In the genomic region with DNA sequence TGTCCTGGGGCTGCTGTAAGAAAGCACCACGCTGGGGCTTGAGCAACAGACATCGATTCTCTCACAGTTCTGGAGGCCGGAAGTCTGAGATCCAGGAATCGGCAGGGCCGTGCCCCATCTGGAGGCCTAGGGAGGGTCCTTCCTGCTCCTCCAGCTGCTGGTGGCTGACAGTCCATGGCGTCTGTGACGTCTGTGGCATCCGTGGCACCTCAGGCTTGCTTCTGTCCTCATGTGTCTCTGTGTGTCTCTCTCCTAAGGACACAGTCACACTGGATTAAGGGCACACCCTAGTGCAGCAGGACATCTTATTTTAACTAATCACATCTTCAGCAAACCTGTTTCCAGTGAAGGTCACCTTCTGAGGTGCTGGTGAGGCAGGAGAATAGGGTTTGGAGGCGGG, we compare ENCODE assay signal across 14 cellular contexts. TPM values are rescaled to one million over a fixed set of nuclear protein-coding genes. Genes with fewer than 3 reads are reported as not detected.
A peak's percentile ranks its signal among the peaks of the same experiment; 100 is the strongest.
DNase-seq lines count a peak whose midpoint lies in the region; ATAC-seq and TF ChIP-seq lines count a peak whose summit lies in the region.
"Had no signal": no experiment of that assay in that cellular context is flagged by ENCODE, and none has a peak within 500 bp of the region (broad histone marks: within the 10 kb centered on the region; RNA-seq: fewer than 3 reads in every experiment).

No MANE protein-coding gene starts in this region.

- no peak overlapping the region for H3K27ac ChIP-seq in left ventricle myocardium inferior (replicated peaks)
- H3K27ac ChIP-seq: BLaER1 treated with 17β-estradiol and CSF1 and Interleukin-3, amounts not matched to agents 10 nM and 100 nM had no signal

- no peaks in the 10 kb centered on the region for H3K9me3 ChIP-seq in left ventricle myocardium inferior (replicated peaks)

- TF ChIP-seq CTCF in left ventricle myocardium inferior (IDR thresholded peaks at IDR 0.05; ENCODE audit: borderline replicate concordance), result no peak

- no peak for DNase-seq in left ventricle myocardium superior
- no peak for DNase-seq in left ventricle myocardium inferior
- DNase-seq in ecto neural progenitor cell (ENCODE audit: low spot score), result peak; percentile 20
- peak; percentile 29 for DNase-seq in islet precursor cell
- no peak for DNase-seq in stimulated activated naive CD4-positive, alpha-beta T cell (lab: John Stamatoyannopoulos, UW)
- DNase-seq in NCI-H128 (lab: John Stamatoyannopoulos, UW; ENCODE audit: unreplicated experiment), result no peak
- DNase-seq: Calu3; CD8-positive, alpha-beta T cell; DMS79 treated with DMSO at 0.1 percent for 48 hours; GF-D8; GOT3; H9 had no signal

- peak; percentile 15 for ATAC-seq in left ventricle myocardium superior
- ATAC-seq: CD8-positive, alpha-beta T cell had no signal

- peaks cover 3% of the 10 kb centered on the region for H3K36me3 ChIP-seq in left ventricle myocardium inferior
- H3K36me3 ChIP-seq: BLaER1 treated with 17β-estradiol and CSF1 and Interleukin-3, amounts not matched to agents 10 nM and 100 nM had no signal

- H3K4me3 ChIP-seq in left ventricle myocardium inferior, result no peak overlapping the region
- H3K4me3 ChIP-seq: BLaER1 treated with 17β-estradiol and CSF1 and Interleukin-3, amounts not matched to agents 10 nM and 100 nM had no signal

- peaks cover 61% of the 10 kb centered on the region for H3K4me1 ChIP-seq in left ventricle myocardium inferior

- no peaks in the 10 kb centered on the region for H3K27me3 ChIP-seq in left ventricle myocardium inferior (ENCODE audit: low read depth)
- H3K27me3 ChIP-seq: BLaER1 treated with 17β-estradiol and CSF1 and Interleukin-3, amounts not matched to agents 10 nM and 100 nM had no signal

- intact Hi-C loops in left ventricle myocardium superior (cut with micrococcal nuclease), result no loop called here
- intact Hi-C loops in left ventricle myocardium inferior (cut with micrococcal nuclease), result no loop called here

RNA-seq across cellular contexts. Expression of gene KCNF1, which starts 32.6 kb away (rescaled TPM):
- 0.17 TPM for total RNA-seq in left ventricle myocardium superior
- 0.30 TPM for total RNA-seq in left ventricle myocardium inferior
- total RNA-seq: B cell; Calu3; CD8-positive, alpha-beta T cell had no signal

Comparison
In these comparisons a context has a peak if more than half of its experiments do, and no peak if none do; other contexts are left out.
1. DNase-seq: peak in ecto neural progenitor cell (single experiment) and islet precursor cell (single experiment); none in left ventricle myocardium superior (single experiment), left ventricle myocardium inferior (single experiment), stimulated activated naive CD4-positive, alpha-beta T cell (0 of 6) and NCI-H128 (single experiment).